19 cellular contexts compared by ENCODE assay signal in genomic region chr3:7640787-7641186, GRCh38.
"Had no signal": no experiment of that assay in that cellular context is flagged by ENCODE, and none has a peak within 500 bp of the region (broad histone marks: within the 10 kb centered on the region; RNA-seq: fewer than 3 reads in every experiment).

No MANE protein-coding gene starts in this region.

- H3K4me3 ChIP-seq: heart right ventricle, skin epidermis, upper lobe of right lung had no signal

- H3K27ac ChIP-seq: heart right ventricle, skin epidermis, upper lobe of right lung had no signal

- H3K4me1 ChIP-seq: heart right ventricle, upper lobe of right lung had no signal

- H3K9me3 ChIP-seq: heart right ventricle, SK-N-SH, upper lobe of right lung had no signal

- H3K36me3 ChIP-seq: heart right ventricle, upper lobe of right lung had no signal

- H3K4me2 ChIP-seq: SK-N-SH had no signal

- FAIRE-seq: bronchial epithelial cell, TTC549 had no signal

- H3K27me3 ChIP-seq: upper lobe of right lung had no signal

- ATAC-seq: activated CD4-positive, CD25-positive, alpha-beta regulatory T cell treated with anti-CD3 and anti-CD28 coated beads, Interleukin-2, amount 50 U/mL, for 24 hours; activated CD8-positive, alpha-beta memory T cell treated with anti-CD3 and anti-CD28 coated beads, Interleukin-2, amount 10 ng/mL, durations not matched to agents 7 days and 5 days; esophagus mucosa; heart right ventricle; left colon; right cardiac atrium; upper lobe of right lung had no signal

- DNase-seq: activated CD4-positive, alpha-beta T cell treated with anti-CD3 and anti-CD28 coated beads, Interleukin-2, amount 50 U/mL, for 4 hours; activated CD8-positive, alpha-beta memory T cell treated with anti-CD3 and anti-CD28 coated beads, Interleukin-2, amount 10 ng/mL, durations not matched to agents 7 days and 5 days; activated naive CD4-positive, alpha-beta T cell treated with Interleukin-2 at 50 U/mL for 16 hours; aorta; cerebellar nuclear complex; cortex of kidney; heart right ventricle; immature natural killer cell; left colon; right cardiac atrium; SK-N-SH; stimulated activated CD4-positive, alpha-beta T cell treated with anti-CD3 and anti-CD28 coated beads, Interleukin-15, amount 100 ng/mL, for 24 hours; stimulated activated CD4-positive, alpha-beta T cell treated with anti-CD3 and anti-CD28 coated beads, Interleukin-4, amount 100 ng/mL, for 1 hour; upper lobe of right lung had no signal

- H3K9ac ChIP-seq: SK-N-SH had no signal
